7 cellular contexts compared by ENCODE assay signal in the genomic region with DNA sequence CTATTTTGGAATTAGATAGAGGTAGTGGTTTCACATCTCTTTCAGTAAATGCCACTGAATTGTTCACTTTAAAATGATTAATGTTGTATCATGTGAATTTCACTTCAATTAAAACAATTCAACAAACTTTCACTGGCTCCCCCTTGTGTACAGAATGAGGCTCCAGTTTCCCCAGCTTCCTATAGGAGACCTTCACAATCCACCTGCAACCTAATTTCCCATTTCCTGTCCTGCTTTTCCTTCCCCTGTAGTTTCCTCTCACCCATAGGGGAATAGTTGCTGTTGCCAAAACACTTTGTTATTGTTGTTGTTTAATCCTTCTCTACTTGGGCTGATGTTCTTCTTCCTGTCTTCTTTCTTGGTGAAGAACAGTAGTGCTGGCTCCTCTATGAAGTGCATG. TPM values are rescaled to one million over a fixed set of nuclear protein-coding genes. Genes with fewer than 3 reads are reported as not detected.
A peak's percentile ranks its signal among the peaks of the same experiment; 100 is the strongest.
DNase-seq lines count a peak whose midpoint lies in the region; ATAC-seq and TF ChIP-seq lines count a peak whose summit lies in the region.

No MANE protein-coding gene starts in this region.

- H3K27me3 Mint-ChIP-seq in activated CD4-positive, alpha-beta T cell treated with anti-CD3 and anti-CD28 coated beads, Interleukin-2, amount 10 ng/mL, durations not matched to agents 7 days and 5 days = no peaks in the 10 kb centered on the region

- H3K4me1 Mint-ChIP-seq in activated CD4-positive, alpha-beta T cell treated with anti-CD3 and anti-CD28 coated beads, Interleukin-2, amount 10 ng/mL, durations not matched to agents 7 days and 5 days = no peaks in the 10 kb centered on the region

- H3K4me3 Mint-ChIP-seq in activated CD4-positive, alpha-beta T cell treated with anti-CD3 and anti-CD28 coated beads, Interleukin-2, amount 10 ng/mL, durations not matched to agents 7 days and 5 days = no peak overlapping the region

- no peak overlapping the region for H3K4me3 ChIP-seq in epithelial cell of proximal tubule (ENCODE audit: low read depth, low read length)
- no peak overlapping the region for H3K4me3 ChIP-seq in psoas muscle

- TF ChIP-seq CTCF in epithelial cell of proximal tubule (conservative IDR thresholded peaks at IDR 0.05; ENCODE audit: low read depth, low read length) = peak; percentile 74
- TF ChIP-seq CTCF in psoas muscle (IDR thresholded peaks at IDR 0.05) = peak; percentile 35

- no peaks in the 10 kb centered on the region for H3K27me3 ChIP-seq in psoas muscle (ENCODE audit: insufficient read depth in 3 of 3, low read length in 2 of 3)

- CTCF ChIA-PET in activated CD4-positive, alpha-beta T cell treated with anti-CD3 and anti-CD28 coated beads, Interleukin-2, amount 10 ng/mL, durations not matched to agents 7 days and 5 days (lab: Charles Lee) = no interaction called here

- POLR2A ChIA-PET in activated CD4-positive, alpha-beta T cell treated with anti-CD3 and anti-CD28 coated beads, Interleukin-2, amount 10 ng/mL, durations not matched to agents 7 days and 5 days (lab: Charles Lee) = no interaction called here

- H3K36me3 Mint-ChIP-seq in activated CD4-positive, alpha-beta T cell treated with anti-CD3 and anti-CD28 coated beads, Interleukin-2, amount 10 ng/mL, durations not matched to agents 7 days and 5 days (ENCODE audit: low read depth) = no peaks in the 10 kb centered on the region

- intact Hi-C loops in psoas muscle (cut with DNase I) = no loop called here

- H3K27ac Mint-ChIP-seq in activated CD4-positive, alpha-beta T cell treated with anti-CD3 and anti-CD28 coated beads, Interleukin-2, amount 10 ng/mL, durations not matched to agents 7 days and 5 days = no peak overlapping the region

- no peaks in the 10 kb centered on the region for H3K36me3 ChIP-seq in psoas muscle (ENCODE audit: insufficient read depth in 1 of 2, low read depth in 1 of 2)

- H3K9me3 Mint-ChIP-seq in activated CD4-positive, alpha-beta T cell treated with anti-CD3 and anti-CD28 coated beads, Interleukin-2, amount 10 ng/mL, durations not matched to agents 7 days and 5 days = peaks cover 5% of the 10 kb centered on the region

- no peak overlapping the region for H3K27ac ChIP-seq in psoas muscle

- no peaks in the 10 kb centered on the region for H3K9me3 ChIP-seq in psoas muscle

- H3K4me1 ChIP-seq in psoas muscle = no peaks in the 10 kb centered on the region

- peak; percentile 21 for DNase-seq in EL
- peak; percentile 43 for DNase-seq in NCI-H748 (lab: John Stamatoyannopoulos, UW; ENCODE audit: unreplicated experiment)
- peak; percentile 1 for DNase-seq in epithelial cell of proximal tubule (ENCODE audit: low read depth)
- no peak for DNase-seq in psoas muscle
- DNase-seq in stimulated activated CD4-positive, alpha-beta T cell treated with anti-CD3 and anti-CD28 coated beads, Interleukin-12 subunit alpha, Interleukin-12 subunit beta, amount 100 ng/mL, for 4 hours = no peak
- no peak for DNase-seq in activated CD4-positive, alpha-beta T cell treated with anti-CD3 and anti-CD28 coated beads, Interleukin-2, amount 10 ng/mL, durations not matched to agents 7 days and 5 days

- ATAC-seq in psoas muscle (no peak), GM21576 (IDR thresholded peaks at IDR 0.05; ENCODE audit: unreplicated experiment) (no peak)

RNA-seq across cellular contexts. Expression of a gene that starts 59.8 kb away (rescaled TPM):
- total RNA-seq in epithelial cell of proximal tubule (0.07 and 0.35 TPM in 2 replicates), psoas muscle (1 to 10 TPM in 2 of 4 donors, under 1 TPM in 2; 0.39 to 1.5 (median 0.90) TPM)
- polyA plus RNA-seq in psoas muscle = under 1 TPM; 0.04 to 0.08 (median 0.05) TPM
- not detected for total RNA-seq in activated CD4-positive, alpha-beta T cell treated with anti-CD3 and anti-CD28 coated beads, Interleukin-2, amount 10 ng/mL, durations not matched to agents 7 days and 5 days

Comparison
In these comparisons a context has a peak if more than half of its experiments do, and no peak if none do; other contexts are left out.
1. DNase-seq: peak in EL (single experiment), NCI-H748 (single experiment) and epithelial cell of proximal tubule (single experiment); none in psoas muscle (0 of 2), stimulated activated CD4-positive, alpha-beta T cell treated with anti-CD3 and anti-CD28 coated beads, Interleukin-12 subunit alpha, Interleukin-12 subunit beta, amount 100 ng/mL, for 4 hours (single experiment) and activated CD4-positive, alpha-beta T cell treated with anti-CD3 and anti-CD28 coated beads, Interleukin-2, amount 10 ng/mL, durations not matched to agents 7 days and 5 days (single experiment).